22 cellular contexts compared by ENCODE assay signal in genomic region chr3:136858381-136858780, GRCh38. TPM values are rescaled to one million over a fixed set of nuclear protein-coding genes. Genes with fewer than 3 reads are reported as not detected.
DNase-seq lines count a peak whose midpoint lies in the region; ATAC-seq and TF ChIP-seq lines count a peak whose summit lies in the region.
"Had no signal": no experiment of that assay in that cellular context is flagged by ENCODE, and none has a peak within 500 bp of the region (broad histone marks: within the 10 kb centered on the region; RNA-seq: fewer than 3 reads in every experiment).

No MANE protein-coding gene starts in this region.

- H3K27ac ChIP-seq in hepatocyte, result no peak overlapping the region
- H3K27ac ChIP-seq: 22Rv1, brain microvascular endothelial cell had no signal

- H4K20me1 ChIP-seq in hepatocyte (ENCODE audit: insufficient read depth, poor library complexity, severe bottlenecking), result no peaks in the 10 kb centered on the region

- peaks cover 35% of the 10 kb centered on the region for H3K79me2 ChIP-seq in hepatocyte

- H3K4me2 ChIP-seq in hepatocyte, result no peak overlapping the region

- no peaks in the 10 kb centered on the region for H3K9me2 ChIP-seq in hepatocyte (replicated peaks; ENCODE audit: insufficient read depth)

- H3K27me3 ChIP-seq in hepatocyte, result no peaks in the 10 kb centered on the region
- H3K27me3 ChIP-seq: brain microvascular endothelial cell had no signal

- H3K4me1 ChIP-seq in hepatocyte (ENCODE audit: insufficient read depth), result peaks cover 5% of the 10 kb centered on the region

- H3K36me3 ChIP-seq in hepatocyte (replicated peaks; ENCODE audit: insufficient read depth, low read depth), result no peaks in the 10 kb centered on the region
- H3K36me3 ChIP-seq: brain microvascular endothelial cell had no signal

- TF ChIP-seq CTCF in hepatocyte (IDR thresholded peaks at IDR 0.05; ENCODE audit: poor library complexity), result no peak

- peak; percentile 29 for DNase-seq in DMS 273 (lab: John Stamatoyannopoulos, UW; ENCODE audit: unreplicated experiment)
- no peak for DNase-seq in DMS 273 treated with DMSO at 0.1 percent for 48 hours (lab: John Stamatoyannopoulos, UW)
- DNase-seq in Kasumi-1 (lab: John Stamatoyannopoulos, UW), result peak; percentile 89 to 92
- peak; percentile 75 for DNase-seq in dermis blood vessel endothelial cell
- DNase-seq in putamen (ENCODE audit: low spot score), result peak; percentile 21
- no peak for DNase-seq in hepatocyte (ENCODE audit: low spot score)
- no peak for DNase-seq in NCI-H524 treated with DMSO at 0.1 percent for 48 hours (lab: John Stamatoyannopoulos, UW)
- DNase-seq: brain microvascular endothelial cell; cortex of kidney; DMS53; MM.1S; naive thymus-derived CD8-positive, alpha-beta T cell; NCI-H1930; NCI-H345; posterior cingulate gyrus; stimulated activated CD4-positive, alpha-beta T cell treated with anti-CD3 and anti-CD28 coated beads, Interleukin-4, amount 100 ng/mL, for 4 hours; T-helper 17 cell had no signal

- no peak overlapping the region for H2AFZ ChIP-seq in hepatocyte

- H3K9me3 ChIP-seq in hepatocyte (ENCODE audit: low read depth), result no peaks in the 10 kb centered on the region

- ATAC-seq in GM21423 (IDR thresholded peaks at IDR 0.05; ENCODE audit: unreplicated experiment), result no peak
- ATAC-seq: activated T-helper 17 cell treated with anti-CD3 and anti-CD28 coated beads, Interleukin-2, amount 50 U/mL, for 72 hours; left lobe of liver; naive thymus-derived CD8-positive, alpha-beta T cell; T-helper 17 cell had no signal

- no peak overlapping the region for H3K4me3 ChIP-seq in hepatocyte
- H3K4me3 ChIP-seq: skin epidermis had no signal

RNA-seq across cellular contexts. Expression of gene NCK1, which starts 3.6 kb away (rescaled TPM):
- total RNA-seq in dermis blood vessel endothelial cell, result 102 and 150 TPM in 2 replicates
- total RNA-seq in hepatocyte, result 39.4 and 47.7 TPM in 2 replicates
- 25.1 and 30.5 TPM in 2 replicates for polyA plus RNA-seq in hepatocyte

RNA-seq across cellular contexts. Expression of gene SLC35G2, which starts 39.5 kb away (rescaled TPM):
- total RNA-seq in dermis blood vessel endothelial cell, result 28.8 and 31.4 TPM in 2 replicates
- total RNA-seq in hepatocyte, result 0.64 and 1.5 TPM in 2 replicates
- polyA plus RNA-seq in hepatocyte, result 1.6 and 3.6 TPM in 2 replicates
- total RNA-seq: naive thymus-derived CD8-positive, alpha-beta T cell had no signal

Comparison
In these comparisons a context has a peak if more than half of its experiments do, and no peak if none do; other contexts are left out.
1. DNase-seq: peak in DMS 273 (single experiment), Kasumi-1 (2 of 2), dermis blood vessel endothelial cell (single experiment) and putamen (single experiment); none in DMS 273 treated with DMSO at 0.1 percent for 48 hours (single experiment), hepatocyte (single experiment) and NCI-H524 treated with DMSO at 0.1 percent for 48 hours (single experiment).
2. RNA of gene SLC35G2, which starts 39.5 kb away (total RNA-seq): 28.8 to 31.4 TPM in dermis blood vessel endothelial cell; 0.64 to 1.5 TPM in hepatocyte; every median in the first group is over 10 times any median in the second.